In the genomic region with DNA sequence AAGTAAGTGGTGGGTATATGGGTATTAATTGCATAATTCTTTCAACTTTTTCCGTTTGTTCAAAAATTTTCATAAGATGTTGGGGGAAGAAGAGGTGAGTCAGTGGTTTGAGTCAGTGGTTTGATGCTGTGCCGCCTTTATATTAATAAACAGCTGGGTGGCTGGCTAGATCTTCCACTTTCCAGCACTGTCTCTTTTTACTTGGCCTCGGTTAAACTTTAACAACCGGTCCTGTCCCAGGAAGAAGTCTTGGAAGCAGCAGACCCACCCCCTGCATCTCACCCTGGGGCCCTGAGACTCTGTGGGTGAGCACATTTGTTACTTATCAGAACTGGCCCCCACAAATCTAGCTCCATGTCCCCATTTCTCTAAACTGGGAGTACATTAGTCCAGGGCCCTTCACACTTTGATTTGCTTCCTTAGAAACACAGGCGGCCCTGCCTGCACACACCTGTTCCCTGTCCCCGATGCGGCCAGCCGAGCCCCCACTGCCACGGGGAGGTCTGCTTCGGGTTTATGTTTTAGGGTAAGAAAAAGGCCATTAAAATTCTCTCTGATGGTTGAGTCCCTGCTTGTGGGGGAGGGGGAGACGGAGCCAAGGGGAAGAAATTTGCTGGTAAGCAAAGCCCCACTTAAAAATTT, we compare ENCODE assay signal across 7 cellular contexts.
DNase-seq lines count a peak whose midpoint lies in the region; ATAC-seq lines count a peak whose summit lies in the region.

No MANE protein-coding gene starts in this region.

- no peak overlapping the region for H3K27ac Mint-ChIP-seq in IgD-negative memory B cell
- peak overlapping the region in 1 of 2 donors; percentile 64 for H3K27ac Mint-ChIP-seq in activated naive CD4-positive, alpha-beta T cell treated with anti-CD3 and anti-CD28 coated beads, Interleukin-2, amount 50 U/mL, for 72 hours
- peak overlapping the region; percentile 83 to 87 for H3K27ac Mint-ChIP-seq in stimulated activated naive CD8-positive, alpha-beta T cell treated with anti-CD3 and anti-CD28 coated beads, Interleukin-15, amount 100 ng/mL, for 72 hours

- peaks cover 4 to 7% (median 6%) of the 10 kb centered on the region in 3 donors for H3K4me1 Mint-ChIP-seq in IgD-negative memory B cell
- peaks cover 12% of the 10 kb centered on the region for H3K4me1 Mint-ChIP-seq in stimulated activated naive CD8-positive, alpha-beta T cell treated with anti-CD3 and anti-CD28 coated beads, Interleukin-15, amount 100 ng/mL, for 72 hours

- H3K4me3 ChIP-seq in GM08714 (ENCODE audit: low read length): peak overlapping the region; percentile 68; the same call in 1 of the 2 replicates

- peaks cover 10% of the 10 kb centered on the region for H3K27me3 Mint-ChIP-seq in IgD-negative memory B cell
- H3K27me3 Mint-ChIP-seq in stimulated activated naive CD8-positive, alpha-beta T cell treated with anti-CD3 and anti-CD28 coated beads, Interleukin-15, amount 100 ng/mL, for 72 hours: no peaks in the 10 kb centered on the region

- DNase-seq in activated naive CD4-positive, alpha-beta T cell treated with anti-CD3 and anti-CD28 coated beads, Interleukin-2, amount 50 U/mL, for 72 hours (ENCODE audit: low spot score in 2 of 2): peak in 1 of 2 donors; percentile 29
- DNase-seq in iris pigment epithelial cell (ENCODE audit: low read depth): peak; percentile 56
- DNase-seq in stimulated activated naive CD8-positive, alpha-beta T cell treated with anti-CD3 and anti-CD28 coated beads, Interleukin-15, amount 100 ng/mL, for 72 hours: peak in 1 of 2 donors; percentile 8

- H3K4me3 Mint-ChIP-seq in IgD-negative memory B cell: peak overlapping the region; percentile 12 to 86 (median 57)
- peak overlapping the region; percentile 86 to 88 for H3K4me3 Mint-ChIP-seq in stimulated activated naive CD8-positive, alpha-beta T cell treated with anti-CD3 and anti-CD28 coated beads, Interleukin-15, amount 100 ng/mL, for 72 hours

- H3K36me3 Mint-ChIP-seq in IgD-negative memory B cell: no peaks in the 10 kb centered on the region
- H3K36me3 Mint-ChIP-seq in activated naive CD4-positive, alpha-beta T cell treated with anti-CD3 and anti-CD28 coated beads, Interleukin-2, amount 50 U/mL, for 72 hours: peaks cover 19 to 24% of the 10 kb centered on the region in 2 donors

- peaks cover 12 to 31% (median 22%) of the 10 kb centered on the region in 3 donors for H3K9me3 Mint-ChIP-seq in IgD-negative memory B cell
- peaks cover 16 to 22% of the 10 kb centered on the region in 2 donors for H3K9me3 Mint-ChIP-seq in activated naive CD4-positive, alpha-beta T cell treated with anti-CD3 and anti-CD28 coated beads, Interleukin-2, amount 50 U/mL, for 72 hours
- peaks cover 27 to 33% of the 10 kb centered on the region in 2 donors for H3K9me3 Mint-ChIP-seq in stimulated activated naive CD8-positive, alpha-beta T cell treated with anti-CD3 and anti-CD28 coated beads, Interleukin-15, amount 100 ng/mL, for 72 hours

- ATAC-seq in activated naive CD4-positive, alpha-beta T cell treated with anti-CD3 and anti-CD28 coated beads, Interleukin-2, amount 50 U/mL, for 72 hours: peak; percentile 6 to 16
- ATAC-seq in stimulated activated naive CD8-positive, alpha-beta T cell treated with anti-CD3 and anti-CD28 coated beads, Interleukin-15, amount 100 ng/mL, for 72 hours: peak; percentile 30
- ATAC-seq in HG03378 (IDR thresholded peaks at IDR 0.05; ENCODE audit: unreplicated experiment): no peak
- no peak for ATAC-seq in GM18498 (IDR thresholded peaks at IDR 0.05; ENCODE audit: unreplicated experiment)

Comparison
In these comparisons a context has a peak if more than half of its experiments do, and no peak if none do; other contexts are left out.
1. H3K27ac Mint-ChIP-seq: peak in stimulated activated naive CD8-positive, alpha-beta T cell treated with anti-CD3 and anti-CD28 coated beads, Interleukin-15, amount 100 ng/mL, for 72 hours (2 of 2); none in IgD-negative memory B cell (0 of 3).
2. ATAC-seq: peak in activated naive CD4-positive, alpha-beta T cell treated with anti-CD3 and anti-CD28 coated beads, Interleukin-2, amount 50 U/mL, for 72 hours (2 of 2) and stimulated activated naive CD8-positive, alpha-beta T cell treated with anti-CD3 and anti-CD28 coated beads, Interleukin-15, amount 100 ng/mL, for 72 hours (single experiment); none in HG03378 (single experiment) and GM18498 (single experiment).